1 cellular context compared by ENCODE assay signal in the genomic region with DNA sequence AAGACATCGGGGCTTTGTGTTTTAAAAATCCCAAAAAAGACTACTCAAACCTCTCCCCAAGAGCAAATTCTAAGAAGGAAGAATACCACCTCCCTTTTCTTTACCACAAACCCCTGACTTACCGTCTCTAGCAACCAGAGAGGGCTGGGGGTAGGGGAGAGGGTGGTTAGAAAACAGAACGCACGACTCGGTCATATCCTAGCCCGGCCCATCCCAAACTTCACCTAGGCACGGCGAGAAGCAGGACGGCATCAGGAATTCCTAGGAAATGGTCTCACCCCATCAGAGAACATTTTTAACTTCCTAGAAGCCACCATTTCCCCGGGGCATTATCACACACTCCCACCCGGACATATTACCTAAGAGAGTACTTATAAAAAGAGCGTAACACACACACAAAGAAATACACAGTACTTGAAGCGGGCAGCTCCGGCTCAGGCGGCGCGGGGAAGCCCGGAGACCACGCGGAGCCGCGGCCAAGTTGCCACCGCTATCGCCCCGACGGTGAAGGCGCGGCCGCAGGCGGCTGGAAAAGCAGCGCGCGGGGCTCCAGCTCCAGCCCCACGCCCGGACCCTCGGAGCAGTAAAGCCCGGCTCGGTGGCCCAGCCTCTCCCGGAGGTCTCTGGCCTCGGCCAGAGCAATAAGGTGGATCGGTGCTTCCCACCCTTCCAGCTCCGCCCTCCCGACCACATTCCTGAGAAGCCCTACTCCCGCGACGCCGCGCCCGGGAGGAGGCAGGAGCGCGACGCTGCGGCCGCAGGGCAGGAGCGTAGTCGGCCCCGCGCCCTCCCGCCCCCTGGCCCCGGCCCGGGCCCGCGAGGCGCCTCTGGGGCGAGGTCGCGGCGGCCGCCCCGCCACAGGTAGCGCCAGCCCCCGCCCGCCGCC.
TF ChIP-seq lines count a peak whose summit lies in the region.

No MANE protein-coding gene starts in this region.

TF ChIP-seq in K562, 482 proteins besides CTCF, POLR2A, EP300 and RAD21 (continued from another document):
- TF ChIP-seq, protein P1, sequence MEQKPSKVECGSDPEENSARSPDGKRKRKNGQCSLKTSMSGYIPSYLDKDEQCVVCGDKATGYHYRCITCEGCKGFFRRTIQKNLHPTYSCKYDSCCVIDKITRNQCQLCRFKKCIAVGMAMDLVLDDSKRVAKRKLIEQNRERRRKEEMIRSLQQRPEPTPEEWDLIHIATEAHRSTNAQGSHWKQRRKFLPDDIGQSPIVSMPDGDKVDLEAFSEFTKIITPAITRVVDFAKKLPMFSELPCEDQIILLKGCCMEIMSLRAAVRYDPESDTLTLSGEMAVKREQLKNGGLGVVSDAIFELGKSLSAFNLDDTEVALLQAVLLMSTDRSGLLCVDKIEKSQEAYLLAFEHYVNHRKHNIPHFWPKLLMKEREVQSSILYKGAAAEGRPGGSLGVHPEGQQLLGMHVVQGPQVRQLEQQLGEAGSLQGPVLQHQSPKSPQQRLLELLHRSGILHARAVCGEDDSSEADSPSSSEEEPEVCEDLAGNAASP (IDR thresholded peaks at IDR 0.05): no peak
- TF ChIP-seq YY1 (IDR thresholded peaks at IDR 0.05; ENCODE audit: borderline replicate concordance in 1 of 3, control insufficient read depth in 1 of 3, extremely low read depth in 1 of 3, insufficient read depth in 3 of 3, insufficient read length in 1 of 3, insufficient replicate concordance in 2 of 3, low read depth in 1 of 3, low read length in 2 of 3) (peak in 1 of 3 experiments; percentile 20), POU5F1 (IDR thresholded peaks at IDR 0.05; ENCODE audit: borderline replicate concordance, low read depth, low read length, partially characterized antibody) (no peak), TOE1 (IDR thresholded peaks at IDR 0.05; ENCODE audit: borderline replicate concordance) (0 out of 2 replicates have a peak, but pooled peaks have one; percentile 36), TOE1 (CRISPR knock-in tag; IDR thresholded peaks at IDR 0.05; ENCODE audit: borderline replicate concordance, low read depth) (no peak), KLF16 (IDR thresholded peaks at IDR 0.05) (no peak), E2F3 (CRISPR knock-in tag; IDR thresholded peaks at IDR 0.05) (no peak), L3MBTL2 (IDR thresholded peaks at IDR 0.05) (peak; percentile 66), NFIC (IDR thresholded peaks at IDR 0.05) (peak; percentile 22; the same call in 1 of the 2 replicates), TEAD1 (CRISPR knock-in tag; IDR thresholded peaks at IDR 0.05) (no peak), SAFB (IDR thresholded peaks at IDR 0.05; ENCODE audit: borderline replicate concordance, low read depth, low read length) (no peak), PHB2 (IDR thresholded peaks at IDR 0.05; ENCODE audit: low read depth) (no peak), DNMT1 (IDR thresholded peaks at IDR 0.05) (no peak), ZNF133 (CRISPR knock-in tag; IDR thresholded peaks at IDR 0.05) (no peak), BDP1 (IDR thresholded peaks at IDR 0.05; ENCODE audit: insufficient read depth, insufficient read length) (no peak), SP1 (CRISPR knock-in tag; IDR thresholded peaks at IDR 0.05) (0 out of 2 replicates have a peak, but pooled peaks have one; percentile 42), SAP30 (IDR thresholded peaks at IDR 0.05; ENCODE audit: borderline replicate concordance, insufficient read depth, low read depth, low read length, poor library complexity, severe bottlenecking) (peak; percentile 35), RBBP5 (IDR thresholded peaks at IDR 0.05; ENCODE audit: borderline replicate concordance, insufficient read depth, low read length, poor library complexity, severe bottlenecking) (peak; percentile 76), CCNT2 (IDR thresholded peaks at IDR 0.05; ENCODE audit: borderline replicate concordance, extremely low read depth, insufficient read length, low read depth, low read length) (peak; percentile 15), DDX20 (tag; IDR thresholded peaks at IDR 0.05; ENCODE audit: low read depth) (no peak), HEY1 (CRISPR knock-in tag; IDR thresholded peaks at IDR 0.05; ENCODE audit: borderline replicate concordance) (no peak), CBX2 (IDR thresholded peaks at IDR 0.05; ENCODE audit: insufficient read depth, low read length, poor library complexity, severe bottlenecking) (no peak), HCFC1 (IDR thresholded peaks at IDR 0.05; ENCODE audit: low read depth, low read length) (0 out of 2 replicates have a peak, but pooled peaks have one; percentile 4), TAF15 (IDR thresholded peaks at IDR 0.05; ENCODE audit: low read depth, low read length) (no peak), SIN3A (IDR thresholded peaks at IDR 0.05; ENCODE audit: borderline replicate concordance in 2 of 2, control insufficient read depth in 1 of 2, low read depth in 2 of 2, low read length in 2 of 2) (peak in 1 of 2 experiments; percentile 21; a peak in 1 of 4 replicates)
- TF ChIP-seq, protein P2, sequence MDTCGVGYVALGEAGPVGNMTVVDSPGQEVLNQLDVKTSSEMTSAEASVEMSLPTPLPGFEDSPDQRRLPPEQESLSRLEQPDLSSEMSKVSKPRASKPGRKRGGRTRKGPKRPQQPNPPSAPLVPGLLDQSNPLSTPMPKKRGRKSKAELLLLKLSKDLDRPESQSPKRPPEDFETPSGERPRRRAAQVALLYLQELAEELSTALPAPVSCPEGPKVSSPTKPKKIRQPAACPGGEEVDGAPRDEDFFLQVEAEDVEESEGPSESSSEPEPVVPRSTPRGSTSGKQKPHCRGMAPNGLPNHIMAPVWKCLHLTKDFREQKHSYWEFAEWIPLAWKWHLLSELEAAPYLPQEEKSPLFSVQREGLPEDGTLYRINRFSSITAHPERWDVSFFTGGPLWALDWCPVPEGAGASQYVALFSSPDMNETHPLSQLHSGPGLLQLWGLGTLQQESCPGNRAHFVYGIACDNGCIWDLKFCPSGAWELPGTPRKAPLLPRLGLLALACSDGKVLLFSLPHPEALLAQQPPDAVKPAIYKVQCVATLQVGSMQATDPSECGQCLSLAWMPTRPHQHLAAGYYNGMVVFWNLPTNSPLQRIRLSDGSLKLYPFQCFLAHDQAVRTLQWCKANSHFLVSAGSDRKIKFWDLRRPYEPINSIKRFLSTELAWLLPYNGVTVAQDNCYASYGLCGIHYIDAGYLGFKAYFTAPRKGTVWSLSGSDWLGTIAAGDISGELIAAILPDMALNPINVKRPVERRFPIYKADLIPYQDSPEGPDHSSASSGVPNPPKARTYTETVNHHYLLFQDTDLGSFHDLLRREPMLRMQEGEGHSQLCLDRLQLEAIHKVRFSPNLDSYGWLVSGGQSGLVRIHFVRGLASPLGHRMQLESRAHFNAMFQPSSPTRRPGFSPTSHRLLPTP (IDR thresholded peaks at IDR 0.05; ENCODE audit: borderline replicate concordance, extremely low read depth, insufficient read length): no peak
- TF ChIP-seq, protein P3, sequence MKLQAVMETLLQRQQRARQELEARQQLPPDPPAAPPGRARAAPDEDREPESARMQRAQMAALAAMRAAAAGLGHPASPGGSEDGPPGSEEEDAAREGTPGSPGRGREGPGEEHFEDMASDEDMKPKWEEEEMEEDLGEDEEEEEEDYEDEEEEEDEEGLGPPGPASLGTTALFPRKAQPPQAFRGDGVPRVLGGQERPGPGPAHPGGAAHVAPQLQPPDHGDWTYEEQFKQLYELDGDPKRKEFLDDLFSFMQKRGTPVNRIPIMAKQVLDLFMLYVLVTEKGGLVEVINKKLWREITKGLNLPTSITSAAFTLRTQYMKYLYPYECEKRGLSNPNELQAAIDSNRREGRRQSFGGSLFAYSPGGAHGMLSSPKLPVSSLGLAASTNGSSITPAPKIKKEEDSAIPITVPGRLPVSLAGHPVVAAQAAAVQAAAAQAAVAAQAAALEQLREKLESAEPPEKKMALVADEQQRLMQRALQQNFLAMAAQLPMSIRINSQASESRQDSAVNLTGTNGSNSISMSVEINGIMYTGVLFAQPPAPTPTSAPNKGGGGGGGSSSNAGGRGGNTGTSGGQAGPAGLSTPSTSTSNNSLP (IDR thresholded peaks at IDR 0.05; ENCODE audit: borderline replicate concordance, low read depth, low read length): no peak
- TF ChIP-seq, protein P4, sequence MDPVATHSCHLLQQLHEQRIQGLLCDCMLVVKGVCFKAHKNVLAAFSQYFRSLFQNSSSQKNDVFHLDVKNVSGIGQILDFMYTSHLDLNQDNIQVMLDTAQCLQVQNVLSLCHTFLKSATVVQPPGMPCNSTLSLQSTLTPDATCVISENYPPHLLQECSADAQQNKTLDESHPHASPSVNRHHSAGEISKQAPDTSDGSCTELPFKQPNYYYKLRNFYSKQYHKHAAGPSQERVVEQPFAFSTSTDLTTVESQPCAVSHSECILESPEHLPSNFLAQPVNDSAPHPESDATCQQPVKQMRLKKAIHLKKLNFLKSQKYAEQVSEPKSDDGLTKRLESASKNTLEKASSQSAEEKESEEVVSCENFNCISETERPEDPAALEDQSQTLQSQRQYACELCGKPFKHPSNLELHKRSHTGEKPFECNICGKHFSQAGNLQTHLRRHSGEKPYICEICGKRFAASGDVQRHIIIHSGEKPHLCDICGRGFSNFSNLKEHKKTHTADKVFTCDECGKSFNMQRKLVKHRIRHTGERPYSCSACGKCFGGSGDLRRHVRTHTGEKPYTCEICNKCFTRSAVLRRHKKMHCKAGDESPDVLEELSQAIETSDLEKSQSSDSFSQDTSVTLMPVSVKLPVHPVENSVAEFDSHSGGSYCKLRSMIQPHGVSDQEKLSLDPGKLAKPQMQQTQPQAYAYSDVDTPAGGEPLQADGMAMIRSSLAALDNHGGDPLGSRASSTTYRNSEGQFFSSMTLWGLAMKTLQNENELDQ (CRISPR knock-in tag; IDR thresholded peaks at IDR 0.05; ENCODE audit: borderline replicate concordance): no peak
- TF ChIP-seq, protein P5, sequence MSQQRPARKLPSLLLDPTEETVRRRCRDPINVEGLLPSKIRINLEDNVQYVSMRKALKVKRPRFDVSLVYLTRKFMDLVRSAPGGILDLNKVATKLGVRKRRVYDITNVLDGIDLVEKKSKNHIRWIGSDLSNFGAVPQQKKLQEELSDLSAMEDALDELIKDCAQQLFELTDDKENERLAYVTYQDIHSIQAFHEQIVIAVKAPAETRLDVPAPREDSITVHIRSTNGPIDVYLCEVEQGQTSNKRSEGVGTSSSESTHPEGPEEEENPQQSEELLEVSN (IDR thresholded peaks at IDR 0.05; ENCODE audit: borderline replicate concordance in 1 of 2, extremely low read depth in 1 of 2, insufficient read depth in 1 of 2, insufficient read length in 1 of 2, low read depth in 1 of 2, low read length in 1 of 2, poor library complexity in 1 of 2, severe bottlenecking in 1 of 2): peak; percentile 36 to 70
- TF ChIP-seq, protein P6, sequence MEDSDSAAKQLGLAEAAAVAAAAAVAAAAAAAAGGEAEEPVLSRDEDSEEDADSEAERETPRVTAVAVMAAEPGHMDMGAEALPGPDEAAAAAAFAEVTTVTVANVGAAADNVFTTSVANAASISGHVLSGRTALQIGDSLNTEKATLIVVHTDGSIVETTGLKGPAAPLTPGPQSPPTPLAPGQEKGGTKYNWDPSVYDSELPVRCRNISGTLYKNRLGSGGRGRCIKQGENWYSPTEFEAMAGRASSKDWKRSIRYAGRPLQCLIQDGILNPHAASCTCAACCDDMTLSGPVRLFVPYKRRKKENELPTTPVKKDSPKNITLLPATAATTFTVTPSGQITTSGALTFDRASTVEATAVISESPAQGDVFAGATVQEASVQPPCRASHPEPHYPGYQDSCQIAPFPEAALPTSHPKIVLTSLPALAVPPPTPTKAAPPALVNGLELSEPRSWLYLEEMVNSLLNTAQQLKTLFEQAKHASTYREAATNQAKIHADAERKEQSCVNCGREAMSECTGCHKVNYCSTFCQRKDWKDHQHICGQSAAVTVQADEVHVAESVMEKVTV (CRISPR knock-in tag; IDR thresholded peaks at IDR 0.05): no peak
- TF ChIP-seq, protein P7, sequence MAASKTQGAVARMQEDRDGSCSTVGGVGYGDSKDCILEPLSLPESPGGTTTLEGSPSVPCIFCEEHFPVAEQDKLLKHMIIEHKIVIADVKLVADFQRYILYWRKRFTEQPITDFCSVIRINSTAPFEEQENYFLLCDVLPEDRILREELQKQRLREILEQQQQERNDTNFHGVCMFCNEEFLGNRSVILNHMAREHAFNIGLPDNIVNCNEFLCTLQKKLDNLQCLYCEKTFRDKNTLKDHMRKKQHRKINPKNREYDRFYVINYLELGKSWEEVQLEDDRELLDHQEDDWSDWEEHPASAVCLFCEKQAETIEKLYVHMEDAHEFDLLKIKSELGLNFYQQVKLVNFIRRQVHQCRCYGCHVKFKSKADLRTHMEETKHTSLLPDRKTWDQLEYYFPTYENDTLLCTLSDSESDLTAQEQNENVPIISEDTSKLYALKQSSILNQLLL (CRISPR knock-in tag; IDR thresholded peaks at IDR 0.05; ENCODE audit: borderline replicate concordance): no peak
- TF ChIP-seq, protein P8, sequence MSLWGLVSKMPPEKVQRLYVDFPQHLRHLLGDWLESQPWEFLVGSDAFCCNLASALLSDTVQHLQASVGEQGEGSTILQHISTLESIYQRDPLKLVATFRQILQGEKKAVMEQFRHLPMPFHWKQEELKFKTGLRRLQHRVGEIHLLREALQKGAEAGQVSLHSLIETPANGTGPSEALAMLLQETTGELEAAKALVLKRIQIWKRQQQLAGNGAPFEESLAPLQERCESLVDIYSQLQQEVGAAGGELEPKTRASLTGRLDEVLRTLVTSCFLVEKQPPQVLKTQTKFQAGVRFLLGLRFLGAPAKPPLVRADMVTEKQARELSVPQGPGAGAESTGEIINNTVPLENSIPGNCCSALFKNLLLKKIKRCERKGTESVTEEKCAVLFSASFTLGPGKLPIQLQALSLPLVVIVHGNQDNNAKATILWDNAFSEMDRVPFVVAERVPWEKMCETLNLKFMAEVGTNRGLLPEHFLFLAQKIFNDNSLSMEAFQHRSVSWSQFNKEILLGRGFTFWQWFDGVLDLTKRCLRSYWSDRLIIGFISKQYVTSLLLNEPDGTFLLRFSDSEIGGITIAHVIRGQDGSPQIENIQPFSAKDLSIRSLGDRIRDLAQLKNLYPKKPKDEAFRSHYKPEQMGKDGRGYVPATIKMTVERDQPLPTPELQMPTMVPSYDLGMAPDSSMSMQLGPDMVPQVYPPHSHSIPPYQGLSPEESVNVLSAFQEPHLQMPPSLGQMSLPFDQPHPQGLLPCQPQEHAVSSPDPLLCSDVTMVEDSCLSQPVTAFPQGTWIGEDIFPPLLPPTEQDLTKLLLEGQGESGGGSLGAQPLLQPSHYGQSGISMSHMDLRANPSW (CRISPR knock-in tag; IDR thresholded peaks at IDR 0.05): no peak
- TF ChIP-seq, protein P9, sequence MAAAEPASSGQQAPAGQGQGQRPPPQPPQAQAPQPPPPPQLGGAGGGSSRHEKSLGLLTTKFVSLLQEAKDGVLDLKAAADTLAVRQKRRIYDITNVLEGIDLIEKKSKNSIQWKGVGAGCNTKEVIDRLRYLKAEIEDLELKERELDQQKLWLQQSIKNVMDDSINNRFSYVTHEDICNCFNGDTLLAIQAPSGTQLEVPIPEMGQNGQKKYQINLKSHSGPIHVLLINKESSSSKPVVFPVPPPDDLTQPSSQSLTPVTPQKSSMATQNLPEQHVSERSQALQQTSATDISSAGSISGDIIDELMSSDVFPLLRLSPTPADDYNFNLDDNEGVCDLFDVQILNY (CRISPR knock-in tag; IDR thresholded peaks at IDR 0.05): no peak
- TF ChIP-seq, protein P10, sequence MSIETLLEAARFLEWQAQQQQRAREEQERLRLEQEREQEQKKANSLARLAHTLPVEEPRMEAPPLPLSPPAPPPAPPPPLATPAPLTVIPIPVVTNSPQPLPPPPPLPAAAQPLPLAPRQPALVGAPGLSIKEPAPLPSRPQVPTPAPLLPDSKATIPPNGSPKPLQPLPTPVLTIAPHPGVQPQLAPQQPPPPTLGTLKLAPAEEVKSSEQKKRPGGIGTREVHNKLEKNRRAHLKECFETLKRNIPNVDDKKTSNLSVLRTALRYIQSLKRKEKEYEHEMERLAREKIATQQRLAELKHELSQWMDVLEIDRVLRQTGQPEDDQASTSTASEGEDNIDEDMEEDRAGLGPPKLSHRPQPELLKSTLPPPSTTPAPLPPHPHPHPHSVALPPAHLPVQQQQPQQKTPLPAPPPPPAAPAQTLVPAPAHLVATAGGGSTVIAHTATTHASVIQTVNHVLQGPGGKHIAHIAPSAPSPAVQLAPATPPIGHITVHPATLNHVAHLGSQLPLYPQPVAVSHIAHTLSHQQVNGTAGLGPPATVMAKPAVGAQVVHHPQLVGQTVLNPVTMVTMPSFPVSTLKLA (conservative IDR thresholded peaks at IDR 0.05): peak in 1 of 2 experiments; percentile 50; a peak in 2 of 4 replicates
